11 cellular contexts compared by ENCODE assay signal in the genomic region with DNA sequence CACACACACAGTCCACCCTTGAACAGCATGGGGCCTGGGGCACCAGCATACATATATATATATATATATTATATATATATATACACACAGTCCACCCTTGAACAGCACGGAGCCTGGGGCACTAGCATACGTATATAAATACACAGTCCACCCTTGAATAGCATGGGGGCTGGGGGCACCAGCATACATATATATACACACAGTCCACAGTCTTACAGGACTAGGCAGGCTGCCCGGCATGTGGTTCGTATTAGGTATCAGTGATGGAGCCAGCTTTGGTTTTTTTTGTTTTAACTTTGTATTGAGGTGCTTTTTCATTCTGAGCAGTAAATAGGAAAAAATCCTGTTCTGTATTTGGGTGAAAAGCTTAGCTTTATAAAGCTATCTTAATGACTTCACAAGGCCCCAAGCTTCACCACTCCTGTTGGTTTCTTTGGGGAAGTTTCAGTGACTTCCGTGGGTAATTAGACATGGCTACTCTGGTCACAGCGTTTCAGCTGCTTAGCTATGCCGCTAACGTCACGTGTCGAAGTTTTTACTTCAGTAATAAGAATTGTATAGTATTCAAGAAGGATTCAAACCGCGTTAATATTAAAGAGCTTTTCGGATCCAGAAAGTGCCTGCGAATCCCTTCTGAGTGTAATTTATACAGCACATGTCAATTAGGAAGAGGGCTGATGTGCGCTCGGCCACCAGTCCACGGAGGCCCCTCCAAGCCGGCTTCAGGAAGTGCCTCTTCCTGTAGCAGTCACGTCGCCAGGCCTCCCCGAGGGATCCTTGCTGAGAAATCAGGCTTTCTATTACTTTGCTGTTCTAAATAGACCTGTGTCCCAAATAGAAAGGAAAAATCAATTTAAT.
A peak's percentile ranks its signal among the peaks of the same experiment; 100 is the strongest.
DNase-seq lines count a peak whose midpoint lies in the region; ATAC-seq, FAIRE-seq and TF ChIP-seq lines count a peak whose summit lies in the region.
"Had no signal": no experiment of that assay in that cellular context is flagged by ENCODE, and none has a peak within 500 bp of the region (broad histone marks: within the 10 kb centered on the region; RNA-seq: fewer than 3 reads in every experiment).

No MANE protein-coding gene starts in this region.

- H3K4me1 ChIP-seq in astrocyte (ENCODE audit: insufficient read depth, low read length) (peaks cover under 1% of the 10 kb centered on the region), kidney (ENCODE audit: control insufficient read depth in 1 of 2, insufficient read depth in 1 of 2, low read depth in 1 of 2, low read length in 2 of 2) (no peaks in the 10 kb centered on the region), prostate gland (replicated peaks) (no peaks in the 10 kb centered on the region)

- H3K36me3 ChIP-seq in astrocyte (ENCODE audit: insufficient read depth, low read length) (no peaks in the 10 kb centered on the region), kidney (ENCODE audit: control insufficient read depth in 1 of 2, insufficient read depth in 2 of 2, low read length in 2 of 2) (no peaks in the 10 kb centered on the region), prostate gland (no peaks in the 10 kb centered on the region)
- H3K36me3 ChIP-seq: cardiac muscle cell had no signal

- no peaks in the 10 kb centered on the region for H3K27me3 Mint-ChIP-seq in astrocyte (ENCODE audit: low read depth, unreplicated experiment)
- no peaks in the 10 kb centered on the region for H3K27me3 Mint-ChIP-seq in stimulated activated naive B cell treated with anti-CD40 and anti-IgM and Interleukin-4, amounts not matched to agents 10 μg/mL and 1 μg/mL and 100 μg/mL, for 72 hours
- no peaks in the 10 kb centered on the region for H3K27me3 Mint-ChIP-seq in activated CD4-positive, alpha-beta memory T cell treated with anti-CD3 and anti-CD28 coated beads, Interleukin-2, amount 10 ng/mL, durations not matched to agents 7 days and 5 days

- no peaks in the 10 kb centered on the region for H3K79me2 ChIP-seq in astrocyte (ENCODE audit: insufficient read depth, low read length)

- H3K9me3 Mint-ChIP-seq in astrocyte (ENCODE audit: unreplicated experiment): no peaks in the 10 kb centered on the region
- no peaks in the 10 kb centered on the region for H3K9me3 Mint-ChIP-seq in stimulated activated naive B cell treated with anti-CD40 and anti-IgM and Interleukin-4, amounts not matched to agents 10 μg/mL and 1 μg/mL and 100 μg/mL, for 72 hours
- no peaks in the 10 kb centered on the region for H3K9me3 Mint-ChIP-seq in activated CD4-positive, alpha-beta memory T cell treated with anti-CD3 and anti-CD28 coated beads, Interleukin-2, amount 10 ng/mL, durations not matched to agents 7 days and 5 days

- no peaks in the 10 kb centered on the region for H3K9me3 ChIP-seq in astrocyte (ENCODE audit: insufficient read depth, low read depth, low read length)
- no peaks in the 10 kb centered on the region for H3K9me3 ChIP-seq in kidney (ENCODE audit: control insufficient read depth in 1 of 2, low read length in 2 of 2)
- no peaks in the 10 kb centered on the region for H3K9me3 ChIP-seq in prostate gland

- peak; percentile 73 to 81 for ATAC-seq in stimulated activated naive B cell treated with anti-CD40 and anti-IgM and Interleukin-4, amounts not matched to agents 10 μg/mL and 1 μg/mL and 100 μg/mL, for 72 hours (replicated peaks)
- no peak for ATAC-seq in GM18511 (IDR thresholded peaks at IDR 0.05; ENCODE audit: unreplicated experiment)

- intact Hi-C loops in kidney (cut with DNase I) (no loop called here), prostate gland (cut with DNase I) (no loop called here)

- H3K4me3 ChIP-seq in astrocyte (ENCODE audit: insufficient read depth, low read depth, low read length) (no peak overlapping the region), kidney (ENCODE audit: low read length in 2 of 2) (peak overlapping the region in 1 of 2 donors; percentile 18), prostate gland (no peak overlapping the region)
- H3K4me3 ChIP-seq: cardiac muscle cell had no signal

- peaks cover 10% of the 10 kb centered on the region for H3K36me3 Mint-ChIP-seq in astrocyte (ENCODE audit: low read depth, unreplicated experiment)
- H3K36me3 Mint-ChIP-seq in stimulated activated naive B cell treated with anti-CD40 and anti-IgM and Interleukin-4, amounts not matched to agents 10 μg/mL and 1 μg/mL and 100 μg/mL, for 72 hours: peaks cover 22 to 31% of the 10 kb centered on the region in 2 donors
- no peaks in the 10 kb centered on the region for H3K36me3 Mint-ChIP-seq in activated CD4-positive, alpha-beta memory T cell treated with anti-CD3 and anti-CD28 coated beads, Interleukin-2, amount 10 ng/mL, durations not matched to agents 7 days and 5 days (ENCODE audit: low read depth)

- CTCF ChIA-PET in activated CD4-positive, alpha-beta memory T cell treated with anti-CD3 and anti-CD28 coated beads, Interleukin-2, amount 10 ng/mL, durations not matched to agents 7 days and 5 days (lab: Charles Lee): no interaction called here

- H4K20me1 ChIP-seq in astrocyte (ENCODE audit: insufficient read depth, low read length): peaks cover 3% of the 10 kb centered on the region

- H3K27ac Mint-ChIP-seq in astrocyte (ENCODE audit: unreplicated experiment): no peak overlapping the region
- peak overlapping the region; percentile 93 for H3K27ac Mint-ChIP-seq in stimulated activated naive B cell treated with anti-CD40 and anti-IgM and Interleukin-4, amounts not matched to agents 10 μg/mL and 1 μg/mL and 100 μg/mL, for 72 hours
- H3K27ac Mint-ChIP-seq in activated CD4-positive, alpha-beta memory T cell treated with anti-CD3 and anti-CD28 coated beads, Interleukin-2, amount 10 ng/mL, durations not matched to agents 7 days and 5 days: no peak overlapping the region

- H3K27ac ChIP-seq in astrocyte (ENCODE audit: low read depth, low read length) (no peak overlapping the region), kidney (ENCODE audit: low read depth in 2 of 2, low read length in 2 of 2) (peak overlapping the region; percentile 7 to 67), prostate gland (no peak overlapping the region)
- H3K27ac ChIP-seq: cardiac muscle cell had no signal

- no peak for TF ChIP-seq CTCF in astrocyte (IDR thresholded peaks at IDR 0.05; ENCODE audit: insufficient read depth, low read depth, low read length)
- no peak for TF ChIP-seq CTCF in kidney (IDR thresholded peaks at IDR 0.05; ENCODE audit: borderline replicate concordance, extremely low read depth, insufficient read depth)
- TF ChIP-seq CTCF in prostate gland (IDR thresholded peaks at IDR 0.05): no peak

- H3K27me3 ChIP-seq in astrocyte (ENCODE audit: insufficient read depth, low read length): no peaks in the 10 kb centered on the region
- H3K27me3 ChIP-seq in prostate gland (replicated peaks; ENCODE audit: insufficient read depth): no peaks in the 10 kb centered on the region
- H3K27me3 ChIP-seq: cardiac muscle cell had no signal

- H3K4me2 ChIP-seq in astrocyte (ENCODE audit: low read length): peak overlapping the region; percentile 6

- no peak overlapping the region for H2AFZ ChIP-seq in astrocyte (ENCODE audit: low read depth, low read length)

- FAIRE-seq in GM19239 (lab: Jason Lieb, UNC) (peak; percentile 49), astrocyte (lab: Jason Lieb, UNC) (no peak), kidney (lab: Jason Lieb, UNC) (no peak)

- H3K9ac ChIP-seq in astrocyte (ENCODE audit: low read length) (no peak overlapping the region), kidney (ENCODE audit: low read length in 2 of 2) (no peak overlapping the region)

- WGBS in prostate gland: 83% methylated on average over 21 of the region's 21 CpGs

- DNase-seq in GM19239 (ENCODE audit: insufficient read length, low spot score) (no peak), astrocyte (ENCODE audit: low read depth) (no peak), kidney (no peak), DMS53 treated with DMSO at 0.1 percent for 48 hours (lab: John Stamatoyannopoulos, UW; ENCODE audit: unreplicated experiment) (no peak), prostate gland (ENCODE audit: low spot score) (no peak)
- no peak for DNase-seq in stimulated activated naive B cell treated with anti-CD40 and anti-IgM and Interleukin-4, amounts not matched to agents 10 μg/mL and 1 μg/mL and 100 μg/mL, for 72 hours
- no peak for DNase-seq in activated CD4-positive, alpha-beta memory T cell treated with anti-CD3 and anti-CD28 coated beads, Interleukin-2, amount 10 ng/mL, durations not matched to agents 7 days and 5 days
- DNase-seq: DND-41, Karpas-422 had no signal

- no peak overlapping the region for H3K4me3 Mint-ChIP-seq in astrocyte (ENCODE audit: unreplicated experiment)
- peak overlapping the region; percentile 68 to 70 for H3K4me3 Mint-ChIP-seq in stimulated activated naive B cell treated with anti-CD40 and anti-IgM and Interleukin-4, amounts not matched to agents 10 μg/mL and 1 μg/mL and 100 μg/mL, for 72 hours
- no peak overlapping the region for H3K4me3 Mint-ChIP-seq in activated CD4-positive, alpha-beta memory T cell treated with anti-CD3 and anti-CD28 coated beads, Interleukin-2, amount 10 ng/mL, durations not matched to agents 7 days and 5 days

- no peak for TF ChIP-seq POLR2A in prostate gland (IDR thresholded peaks at IDR 0.05)

- POLR2A ChIA-PET in activated CD4-positive, alpha-beta memory T cell treated with anti-CD3 and anti-CD28 coated beads, Interleukin-2, amount 10 ng/mL, durations not matched to agents 7 days and 5 days (lab: Charles Lee): no interaction called here

- H3K4me1 Mint-ChIP-seq in astrocyte (ENCODE audit: low read depth, unreplicated experiment): peaks cover 5% of the 10 kb centered on the region
- H3K4me1 Mint-ChIP-seq in stimulated activated naive B cell treated with anti-CD40 and anti-IgM and Interleukin-4, amounts not matched to agents 10 μg/mL and 1 μg/mL and 100 μg/mL, for 72 hours: peaks cover 21 to 38% of the 10 kb centered on the region in 2 donors
- no peaks in the 10 kb centered on the region for H3K4me1 Mint-ChIP-seq in activated CD4-positive, alpha-beta memory T cell treated with anti-CD3 and anti-CD28 coated beads, Interleukin-2, amount 10 ng/mL, durations not matched to agents 7 days and 5 days

Comparison
In these comparisons a context has a peak if more than half of its experiments do, and no peak if none do; other contexts are left out.
1. H3K27ac ChIP-seq: peak in kidney (2 of 2); none in astrocyte (single experiment) and prostate gland (0 of 2).
2. H3K4me3 Mint-ChIP-seq: peak in stimulated activated naive B cell treated with anti-CD40 and anti-IgM and Interleukin-4, amounts not matched to agents 10 μg/mL and 1 μg/mL and 100 μg/mL, for 72 hours (2 of 2); none in astrocyte (single experiment) and activated CD4-positive, alpha-beta memory T cell treated with anti-CD3 and anti-CD28 coated beads, Interleukin-2, amount 10 ng/mL, durations not matched to agents 7 days and 5 days (single experiment).